Comparison of ENCODE assay signal across 16 cellular contexts in the genomic region with DNA sequence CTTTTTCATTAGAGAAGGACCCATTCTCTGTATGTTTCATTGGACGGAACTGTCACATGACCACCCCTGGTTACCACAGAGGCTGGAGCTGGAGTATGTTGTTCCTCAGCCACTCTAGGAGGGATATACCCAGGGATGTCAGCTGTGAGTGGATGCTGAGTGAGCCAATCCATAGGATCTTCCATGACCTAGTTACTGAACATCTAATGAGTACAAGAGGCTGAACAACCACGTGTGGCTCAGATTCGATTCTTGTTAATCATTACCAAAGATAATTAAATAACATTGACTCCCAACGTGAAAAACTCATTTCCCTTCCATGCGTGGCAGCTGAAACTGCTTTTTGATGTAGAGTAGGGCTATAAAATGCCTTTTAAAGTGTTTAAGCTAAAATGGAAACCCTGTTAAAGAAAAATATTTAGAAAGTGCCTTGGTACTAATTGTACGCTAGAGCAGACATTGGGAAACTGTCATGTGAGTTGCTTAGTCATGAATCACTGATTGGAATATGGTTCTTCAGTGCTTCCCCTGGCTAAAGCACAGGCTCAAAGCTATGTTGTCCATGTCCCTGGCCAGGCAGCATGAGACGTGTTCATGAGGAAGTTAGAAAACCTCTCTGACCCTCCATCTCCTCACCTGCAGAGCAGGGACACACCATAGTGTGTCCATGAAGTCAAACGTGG.
"Had no signal": no experiment of that assay in that cellular context is flagged by ENCODE, and none has a peak within 500 bp of the region (broad histone marks: within the 10 kb centered on the region; RNA-seq: fewer than 3 reads in every experiment).

No MANE protein-coding gene starts in this region.

- H3K27me3 Mint-ChIP-seq: activated CD4-positive, alpha-beta T cell treated with anti-CD3 and anti-CD28 coated beads, Interleukin-2, amount 10 ng/mL, durations not matched to agents 24 days and 14 days; activated naive CD8-positive, alpha-beta T cell had no signal

- H3K36me3 Mint-ChIP-seq: activated naive CD8-positive, alpha-beta T cell had no signal

- H3K27me3 ChIP-seq: colonic mucosa, esophagus squamous epithelium, foreskin keratinocyte, suprapubic skin, upper lobe of right lung had no signal

- ATAC-seq: foreskin keratinocyte; stimulated activated naive CD8-positive, alpha-beta T cell treated with anti-CD3 and anti-CD28 coated beads, Interleukin-15, Interleukin-2, amounts not matched to agents 100 U/mL and 50 U/mL, for 24 hours; upper lobe of right lung had no signal

- DNase-seq: activated CD4-positive, alpha-beta T cell treated with anti-CD3 and anti-CD28 coated beads, Interleukin-2, amount 10 ng/mL, durations not matched to agents 24 days and 14 days; activated CD4-positive, CD25-positive, alpha-beta regulatory T cell; activated CD8-positive, alpha-beta memory T cell treated with anti-CD3 and anti-CD28 coated beads for 24 hours; activated gamma-delta T cell treated with Interleukin-2 at 50 U/mL for 16 hours; amniotic stem cell; caudate nucleus; colonic mucosa; esophagus squamous epithelium; foreskin keratinocyte; head of caudate nucleus; islet precursor cell; stimulated activated naive CD8-positive, alpha-beta T cell treated with anti-CD3 and anti-CD28 coated beads, Interleukin-15, Interleukin-2, amounts not matched to agents 100 U/mL and 50 U/mL, for 24 hours; SW 1271; upper lobe of right lung had no signal

- H3K4me1 ChIP-seq: colonic mucosa, esophagus squamous epithelium, foreskin keratinocyte, upper lobe of right lung had no signal

- H3K36me3 ChIP-seq: colonic mucosa, esophagus squamous epithelium, suprapubic skin, upper lobe of right lung had no signal

- H3K9me3 ChIP-seq: colonic mucosa, esophagus squamous epithelium, suprapubic skin, upper lobe of right lung had no signal

- H3K4me3 ChIP-seq: colonic mucosa, esophagus squamous epithelium, suprapubic skin, upper lobe of right lung had no signal

- H3K4me3 Mint-ChIP-seq: activated CD4-positive, alpha-beta T cell treated with anti-CD3 and anti-CD28 coated beads, Interleukin-2, amount 10 ng/mL, durations not matched to agents 24 days and 14 days; activated naive CD8-positive, alpha-beta T cell had no signal

- H3K27ac ChIP-seq: colonic mucosa, esophagus squamous epithelium, foreskin keratinocyte, suprapubic skin, upper lobe of right lung had no signal

- H3K27ac Mint-ChIP-seq: activated CD4-positive, alpha-beta T cell treated with anti-CD3 and anti-CD28 coated beads, Interleukin-2, amount 10 ng/mL, durations not matched to agents 24 days and 14 days; activated naive CD8-positive, alpha-beta T cell had no signal
